ENCODE assay signal across 21 cellular contexts in the genomic region with DNA sequence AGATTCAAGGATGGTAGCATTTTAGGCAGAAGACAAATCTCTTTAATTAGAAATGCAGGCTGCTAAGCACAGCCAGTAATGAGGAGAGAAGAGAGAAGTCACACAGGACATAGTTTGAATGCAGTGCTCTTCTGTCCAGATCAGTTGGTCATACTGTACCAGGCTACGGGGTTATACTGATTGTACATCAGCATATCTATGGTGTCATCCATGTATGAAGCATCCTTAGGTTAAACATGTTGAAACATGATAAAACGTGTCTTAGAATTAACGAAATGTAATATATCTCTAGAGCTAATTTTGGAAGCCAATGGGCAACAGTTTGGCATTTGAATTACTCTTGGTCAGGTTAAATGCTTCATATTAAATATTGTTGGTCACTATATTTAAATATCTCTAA.
DNase-seq lines count a peak whose midpoint lies in the region; FAIRE-seq and TF ChIP-seq lines count a peak whose summit lies in the region.
"Had no signal": no experiment of that assay in that cellular context is flagged by ENCODE, and none has a peak within 500 bp of the region (broad histone marks: within the 10 kb centered on the region; RNA-seq: fewer than 3 reads in every experiment).

No MANE protein-coding gene starts in this region.

- H2BK15ac ChIP-seq in H9 (ENCODE audit: low read depth, low read length) (no peak overlapping the region), H1 (ENCODE audit: low read length) (no peak overlapping the region), neuronal stem cell (ENCODE audit: low read length) (no peak overlapping the region)

- no peaks in the 10 kb centered on the region for H3K79me2 ChIP-seq in H9 (ENCODE audit: insufficient read depth, low read length)
- no peaks in the 10 kb centered on the region for H3K79me2 ChIP-seq in H1 (ENCODE audit: control insufficient read depth in 1 of 2, insufficient read depth in 2 of 2, low read length in 2 of 2)

- H3K23ac ChIP-seq in H9 (ENCODE audit: insufficient read length, low read depth, low read length), result no peak overlapping the region
- no peak overlapping the region for H3K23ac ChIP-seq in H1 (ENCODE audit: insufficient read length)
- H3K23ac ChIP-seq in neuronal stem cell (ENCODE audit: low read depth, low read length, poor library complexity), result no peak overlapping the region

- H3K27me3 ChIP-seq in left ventricle myocardium inferior (ENCODE audit: low read depth) (no peaks in the 10 kb centered on the region), H9 (ENCODE audit: insufficient read depth, low read length) (no peaks in the 10 kb centered on the region), H1 (replicated peaks in 1 of 4; ENCODE audit: control insufficient read depth in 3 of 4, extremely low read depth in 1 of 4, insufficient read depth in 3 of 4, low read length in 3 of 4) (no peaks in the 10 kb centered on the region), neuronal stem cell (ENCODE audit: control insufficient read depth in 3 of 3, insufficient read depth in 3 of 3, low read depth in 1 of 3, low read length in 3 of 3) (no peaks in the 10 kb centered on the region)

- FAIRE-seq in H1 (lab: Jason Lieb, UNC), result no peak
- FAIRE-seq: A549, GM12892 had no signal

- H3K79me1 ChIP-seq in H9 (ENCODE audit: insufficient read depth, low read depth, low read length, poor library complexity, severe bottlenecking), result no peaks in the 10 kb centered on the region
- H3K79me1 ChIP-seq in H1 (ENCODE audit: low read depth, low read length), result no peaks in the 10 kb centered on the region; the same call in 1 of the 2 replicates
- H3K79me1 ChIP-seq in neuronal stem cell (ENCODE audit: low read depth, low read length), result no peaks in the 10 kb centered on the region

- no CpG with 5 or more reads among the region's 3 CpGs for WGBS in H9 (ENCODE audit: extremely low coverage, insufficient read length, low lambda C conversion rate)
- WGBS in H1 (ENCODE audit: extremely low coverage in 1 of 2, insufficient coverage in 1 of 2, insufficient read length in 1 of 2, insufficient replicate concordance in 2 of 2, low coverage in 1 of 2, low lambda C conversion rate in 2 of 2, missing lambda C conversion rate in 1 of 2), 2 experiments, result 79% methylated on average over 3 of the region's 3 CpGs; no CpG with 5 or more reads in 1 of the 2 experiments
- no CpG with 5 or more reads among the region's 3 CpGs for WGBS in neuronal stem cell (ENCODE audit: extremely low coverage in 2 of 2, insufficient read length in 2 of 2, insufficient replicate concordance in 1 of 2), 2 donors

- H3K56ac ChIP-seq in H9 (ENCODE audit: insufficient read length, low read depth, low read length) (no peak overlapping the region), H1 (replicated peaks; ENCODE audit: insufficient read length, low read depth, low read length) (no peak overlapping the region)

- TF ChIP-seq POLR2A in H1 (IDR thresholded peaks at IDR 0.05; ENCODE audit: control extremely low read depth in 1 of 2, low read depth in 2 of 2, low read length in 2 of 2), result no peak

- no peaks in the 10 kb centered on the region for H3K36me3 ChIP-seq in left ventricle myocardium inferior
- H3K36me3 ChIP-seq in H1 (ENCODE audit: control insufficient read depth in 2 of 4, insufficient read depth in 4 of 4, low read length in 3 of 4), result no peaks in the 10 kb centered on the region
- H3K36me3 ChIP-seq in neuronal stem cell (replicated peaks in 1 of 2; ENCODE audit: control insufficient read depth in 2 of 2, insufficient read depth in 2 of 2, low read length in 2 of 2), result no peaks in the 10 kb centered on the region

- peaks cover 4 to 6% of the 10 kb centered on the region in 2 experiments; a peak in 3 of 5 replicates for H3K9me3 Mint-ChIP-seq in H9
- H3K9me3 Mint-ChIP-seq: CD4-positive, alpha-beta memory T cell had no signal

- no peak for TF ChIP-seq EP300 in H1 (IDR thresholded peaks at IDR 0.05; ENCODE audit: borderline replicate concordance in 1 of 2, low read depth in 2 of 2, low read length in 2 of 2)

- H4K20me1 ChIP-seq in H9 (ENCODE audit: control insufficient read depth, insufficient read depth, insufficient read length) (no peaks in the 10 kb centered on the region), H1 (replicated peaks in 1 of 2; ENCODE audit: control insufficient read depth in 1 of 2, insufficient read depth in 2 of 2, low read length in 2 of 2) (no peaks in the 10 kb centered on the region)

- H3K18ac ChIP-seq in H9 (ENCODE audit: insufficient read length, low read depth, low read length), result no peak overlapping the region
- H3K18ac ChIP-seq in H1 (ENCODE audit: extremely low read depth, low read length), result peak overlapping the region; percentile 51; the same call in 1 of the 2 replicates
- no peak overlapping the region for H3K18ac ChIP-seq in neuronal stem cell (ENCODE audit: low read length)

- no peak overlapping the region for H2AK5ac ChIP-seq in H9 (ENCODE audit: insufficient read length, low read length)
- no peak overlapping the region for H2AK5ac ChIP-seq in H1 (ENCODE audit: low read depth, low read length)
- no peak overlapping the region for H2AK5ac ChIP-seq in neuronal stem cell (ENCODE audit: low read depth, low read length)

- H2AFZ ChIP-seq in H9 (ENCODE audit: low read length), result no peak overlapping the region
- H2AFZ ChIP-seq in H1 (ENCODE audit: low read length), result no peak overlapping the region
- peak overlapping the region; percentile 57 for H2AFZ ChIP-seq in neuronal stem cell (ENCODE audit: low read length)

- H3K14ac ChIP-seq in H9 (ENCODE audit: insufficient read depth, low read length), result no peak overlapping the region
- no peak overlapping the region for H3K14ac ChIP-seq in H1 (ENCODE audit: insufficient read length)
- no peak overlapping the region for H3K14ac ChIP-seq in neuronal stem cell (ENCODE audit: low read length)

- no peak overlapping the region for H3K4me2 ChIP-seq in H9 (ENCODE audit: insufficient read depth, insufficient read length, low read length)
- no peak overlapping the region for H3K4me2 ChIP-seq in H1 (ENCODE audit: insufficient read depth in 1 of 2, low read depth in 2 of 2, low read length in 2 of 2)
- no peak overlapping the region for H3K4me2 ChIP-seq in neuronal stem cell (ENCODE audit: insufficient read depth, low read length, poor library complexity, severe bottlenecking)
- H3K4me2 ChIP-seq: A549 had no signal

- peaks cover 35 to 37% of the 10 kb centered on the region in 2 experiments for H3K4me1 Mint-ChIP-seq in H9
- H3K4me1 Mint-ChIP-seq: CD4-positive, alpha-beta memory T cell had no signal

- H3K27me3 Mint-ChIP-seq in H9 (ENCODE audit: low read depth), result no peaks in the 10 kb centered on the region
- H3K27me3 Mint-ChIP-seq: CD4-positive, alpha-beta memory T cell had no signal

- H2BK5ac ChIP-seq in H9 (ENCODE audit: insufficient read length, low read length) (no peak overlapping the region), H1 (ENCODE audit: low read depth, low read length) (no peak overlapping the region; the same call in 1 of the 2 replicates), neuronal stem cell (ENCODE audit: low read length) (no peak overlapping the region)

- H4K8ac ChIP-seq in H9 (replicated peaks; ENCODE audit: insufficient read length, low read depth, low read length) (no peak overlapping the region), H1 (ENCODE audit: extremely low read depth, insufficient read depth, low read length) (no peak overlapping the region), neuronal stem cell (ENCODE audit: low read depth, low read length) (no peak overlapping the region)

- CTCF ChIA-PET in H1 (lab: Charles Lee; ENCODE audit: partially characterized antibody), result no interaction called here

- no peak overlapping the region for H4K5ac ChIP-seq in H9 (ENCODE audit: insufficient read length, low read depth, low read length)
- no peak overlapping the region for H4K5ac ChIP-seq in H1 (ENCODE audit: insufficient read length, low read depth, low read length)

- POLR2A ChIA-PET in H1 (lab: Charles Lee; ENCODE audit: partially characterized antibody), result no interaction called here

- no peak overlapping the region for H3K9ac ChIP-seq in H9 (ENCODE audit: extremely low read depth, insufficient read length, low read length)
- H3K9ac ChIP-seq in H1 (replicated peaks in 1 of 4; ENCODE audit: extremely low read depth in 1 of 4, low read depth in 3 of 4, low read length in 3 of 4), result no peak overlapping the region
- H3K9ac ChIP-seq in neuronal stem cell (ENCODE audit: low read depth, low read length, poor library complexity), result no peak overlapping the region

- TF ChIP-seq RAD21 in H1 (IDR thresholded peaks at IDR 0.05 in 1 of 2, conservative IDR thresholded peaks at IDR 0.05 in 1 of 2; ENCODE audit: low read depth in 2 of 2, low read length in 2 of 2), result no peak

- H2BK12ac ChIP-seq in H9 (ENCODE audit: insufficient read length, low read depth, low read length) (no peak overlapping the region), H1 (ENCODE audit: low read depth, low read length) (0 out of 2 replicates have a peak overlapping the region, but pooled peaks have one; percentile 46), neuronal stem cell (ENCODE audit: low read length) (no peak overlapping the region)

- H4K91ac ChIP-seq in H9 (ENCODE audit: insufficient read length, low read depth, low read length), result no peak overlapping the region
- H4K91ac ChIP-seq in H1 (replicated peaks; ENCODE audit: insufficient read length, low read length), result peak overlapping the region; percentile 29
- no peak overlapping the region for H4K91ac ChIP-seq in neuronal stem cell (ENCODE audit: low read depth, low read length, poor library complexity)

- H3K4me1 ChIP-seq in left ventricle myocardium inferior (peaks cover 98% of the 10 kb centered on the region), H9 (ENCODE audit: insufficient read depth, low read length) (peaks cover 8% of the 10 kb centered on the region; the same call in 1 of the 2 replicates), H1 (replicated peaks in 1 of 4; ENCODE audit: control insufficient read depth in 3 of 4, insufficient read depth in 4 of 4, low read length in 3 of 4) (peaks cover 0 to 11% (median 2%) of the 10 kb centered on the region in 4 experiments; a peak in 2 of 7 replicates), neuronal stem cell (ENCODE audit: control insufficient read depth in 2 of 2, insufficient read depth in 1 of 2, low read depth in 1 of 2, low read length in 2 of 2) (peaks cover 0 to 10% of the 10 kb centered on the region in 2 donors)
- H3K4me1 ChIP-seq: A549 had no signal

- peak overlapping the region; percentile 93 for H2BK20ac ChIP-seq in H9 (ENCODE audit: low read depth, low read length, poor library complexity, severe bottlenecking)
- peak overlapping the region; percentile 92; the same call in 1 of the 2 replicates for H2BK20ac ChIP-seq in H1 (ENCODE audit: low read length)

- peaks cover 8 to 23% (median 12%) of the 10 kb centered on the region in 3 experiments; a peak in 5 of 7 replicates for H3K36me3 Mint-ChIP-seq in H9 (ENCODE audit: insufficient read depth in 1 of 3, low read depth in 3 of 3)
- H3K36me3 Mint-ChIP-seq: CD4-positive, alpha-beta memory T cell had no signal

- no peak overlapping the region for H3K27ac Mint-ChIP-seq in H9
- H3K27ac Mint-ChIP-seq: CD4-positive, alpha-beta memory T cell; HFFc6 had no signal

- TF ChIP-seq CTCF in left ventricle myocardium inferior (IDR thresholded peaks at IDR 0.05; ENCODE audit: borderline replicate concordance), result no peak
- TF ChIP-seq CTCF in H9 (conservative IDR thresholded peaks at IDR 0.05), result no peak
- TF ChIP-seq CTCF in H1 (IDR thresholded peaks at IDR 0.05; ENCODE audit: control extremely low read depth in 1 of 3, insufficient read depth in 1 of 3, low read depth in 1 of 3, low read length in 3 of 3), result no peak

- peak overlapping the region; percentile 71 for H3T11ph ChIP-seq in H9 (ENCODE audit: low read length)

- H3K27ac ChIP-seq in left ventricle myocardium inferior (replicated peaks), result peak overlapping the region; percentile 60
- H3K27ac ChIP-seq in H9 (ENCODE audit: insufficient read length, low read depth, low read length), result no peak overlapping the region
- no peak overlapping the region for H3K27ac ChIP-seq in H1 (ENCODE audit: low read depth, low read length)
- H3K27ac ChIP-seq in neuronal stem cell (replicated peaks; ENCODE audit: low read length), result no peak overlapping the region
- H3K27ac ChIP-seq: A549 had no signal

- no peaks in the 10 kb centered on the region for H3K23me2 ChIP-seq in H9 (ENCODE audit: insufficient read length, low read depth, low read length, poor library complexity, severe bottlenecking)
- no peaks in the 10 kb centered on the region for H3K23me2 ChIP-seq in H1 (ENCODE audit: low read depth, low read length)

- H3K9me3 ChIP-seq in left ventricle myocardium inferior (replicated peaks), result no peaks in the 10 kb centered on the region
- no peaks in the 10 kb centered on the region for H3K9me3 ChIP-seq in H9 (ENCODE audit: control insufficient read depth, low read depth, low read length)
- no peaks in the 10 kb centered on the region; a peak in 1 of 4 replicates for H3K9me3 ChIP-seq in H1 (ENCODE audit: insufficient read depth in 2 of 2, low read depth in 1 of 2, low read length in 1 of 2)
- no peaks in the 10 kb centered on the region for H3K9me3 ChIP-seq in neuronal stem cell (replicated peaks in 1 of 2; ENCODE audit: control insufficient read depth in 2 of 2, insufficient read depth in 1 of 2, low read depth in 1 of 2, low read length in 2 of 2)
- H3K9me3 ChIP-seq: A549 had no signal

- no peak overlapping the region for H3K4me3 ChIP-seq in left ventricle myocardium inferior
- no peak overlapping the region for H3K4me3 ChIP-seq in H1 (ENCODE audit: extremely low read depth in 1 of 4, insufficient read depth in 2 of 4, low read depth in 3 of 4, low read length in 4 of 4)
- H3K4me3 ChIP-seq in neuronal stem cell (ENCODE audit: low read length in 2 of 2), result no peak overlapping the region
- H3K4me3 ChIP-seq: A549 had no signal

- H2BK120ac ChIP-seq in H9 (ENCODE audit: low read depth, low read length, poor library complexity, severe bottlenecking), result no peak overlapping the region
- H2BK120ac ChIP-seq in H1 (replicated peaks; ENCODE audit: low read depth, low read length), result no peak overlapping the region
- no peak overlapping the region for H2BK120ac ChIP-seq in neuronal stem cell (ENCODE audit: low read depth, low read length)

- DNase-seq in left ventricle myocardium inferior (no peak), cardiac septum (ENCODE audit: low spot score) (no peak), H9 (no peak), H1 (ENCODE audit: low read depth in 1 of 2, low spot score in 2 of 2) (no peak), neuronal stem cell (ENCODE audit: low spot score) (no peak), AG08395 (ENCODE audit: low spot score) (no peak)
- no peak for DNase-seq in activated CD8-positive, alpha-beta memory T cell treated with anti-CD3 and anti-CD28 coated beads, Interleukin-2, amount 50 U/mL, for 48 hours
- DNase-seq: 8988T; ACHN; C1 segment of cervical spinal cord; Calu3; CD4-positive, alpha-beta memory T cell; COR-L47; DMS53; DMS79 treated with DMSO at 0.1 percent for 48 hours; GF-D8; GOT3; H7; HFFc6 had no signal

- no peak overlapping the region for H3K4me3 Mint-ChIP-seq in H9
- H3K4me3 Mint-ChIP-seq: CD4-positive, alpha-beta memory T cell; HFFc6 had no signal

- H3K4ac ChIP-seq in H9 (ENCODE audit: low read depth, low read length) (no peak overlapping the region), H1 (replicated peaks; ENCODE audit: insufficient read length, low read depth, low read length) (no peak overlapping the region), neuronal stem cell (ENCODE audit: low read length) (no peak overlapping the region)

- intact Hi-C loops in left ventricle myocardium inferior (cut with micrococcal nuclease), result no loop called here
- intact Hi-C loops in cardiac septum (cut with DNase I), result no loop called here
